ENCODE assay signal across 20 cellular contexts in genomic region chr1:19139711-19140110, GRCh38.
A peak's percentile ranks its signal among the peaks of the same experiment; 100 is the strongest.
DNase-seq lines count a peak whose midpoint lies in the region; ATAC-seq and TF ChIP-seq lines count a peak whose summit lies in the region.
"Had no signal": no experiment of that assay in that cellular context is flagged by ENCODE, and none has a peak within 500 bp of the region (broad histone marks: within the 10 kb centered on the region; RNA-seq: fewer than 3 reads in every experiment).

No MANE protein-coding gene starts in this region.

- peaks cover 84% of the 10 kb centered on the region for H3K36me3 Mint-ChIP-seq in effector memory CD8-positive, alpha-beta T cell (ENCODE audit: insufficient read depth)
- peaks cover 22 to 88% (median 52%) of the 10 kb centered on the region in 5 donors for H3K36me3 Mint-ChIP-seq in naive thymus-derived CD4-positive, alpha-beta T cell

- no peak overlapping the region for H2BK120ac ChIP-seq in mesendoderm (ENCODE audit: low read depth, low read length)

- H3K27ac ChIP-seq in left ventricle myocardium inferior (replicated peaks) (peak overlapping the region; percentile 78), mesendoderm (ENCODE audit: low read depth, low read length) (no peak overlapping the region)
- H3K27ac ChIP-seq in naive thymus-derived CD4-positive, alpha-beta T cell (ENCODE audit: low read depth, low read length) = no peak overlapping the region
- H3K27ac ChIP-seq: prostate gland, WERI-Rb-1 had no signal

- H3K18ac ChIP-seq in mesendoderm (ENCODE audit: low read length) = no peak overlapping the region

- H2BK5ac ChIP-seq in mesendoderm (ENCODE audit: low read length) = no peak overlapping the region

- no peak for ATAC-seq in effector memory CD8-positive, alpha-beta T cell (replicated peaks)
- no peak for ATAC-seq in naive thymus-derived CD4-positive, alpha-beta T cell
- no peak for ATAC-seq in HG03342 (IDR thresholded peaks at IDR 0.05; ENCODE audit: unreplicated experiment)
- ATAC-seq in HG02981 (IDR thresholded peaks at IDR 0.05; ENCODE audit: unreplicated experiment) = no peak
- ATAC-seq: activated CD8-positive, alpha-beta T cell treated with anti-CD3 and anti-CD28 coated beads for 36 hours; natural killer cell had no signal

- no peaks in the 10 kb centered on the region for H3K27me3 Mint-ChIP-seq in effector memory CD8-positive, alpha-beta T cell
- H3K27me3 Mint-ChIP-seq in naive thymus-derived CD4-positive, alpha-beta T cell = no peaks in the 10 kb centered on the region
- H3K27me3 Mint-ChIP-seq: activated CD8-positive, alpha-beta T cell treated with anti-CD3 and anti-CD28 coated beads for 36 hours had no signal

- no peak overlapping the region for H3K4ac ChIP-seq in mesendoderm (ENCODE audit: low read depth, low read length)

- H3K56ac ChIP-seq in mesendoderm (ENCODE audit: low read length) = no peak overlapping the region

- H3K4me2 ChIP-seq in mesendoderm (ENCODE audit: low read length) = no peak overlapping the region
- H3K4me2 ChIP-seq: smooth muscle cell had no signal

- H3K23ac ChIP-seq in mesendoderm (ENCODE audit: low read length) = no peak overlapping the region

- peaks cover 2% of the 10 kb centered on the region for H3K79me1 ChIP-seq in mesendoderm (ENCODE audit: low read length)

- H3K9me3 Mint-ChIP-seq in effector memory CD8-positive, alpha-beta T cell = no peaks in the 10 kb centered on the region
- peaks cover 0 to 4% (median 0%) of the 10 kb centered on the region in 11 donors for H3K9me3 Mint-ChIP-seq in naive thymus-derived CD4-positive, alpha-beta T cell
- H3K9me3 Mint-ChIP-seq: activated CD8-positive, alpha-beta T cell treated with anti-CD3 and anti-CD28 coated beads for 36 hours; natural killer cell had no signal

- H3K4me1 Mint-ChIP-seq in effector memory CD8-positive, alpha-beta T cell (ENCODE audit: low read depth in 2 of 2) = peaks cover 0 to 2% of the 10 kb centered on the region in 2 donors
- H3K4me1 Mint-ChIP-seq in naive thymus-derived CD4-positive, alpha-beta T cell = peaks cover 0 to 5% (median 0%) of the 10 kb centered on the region in 7 donors
- H3K4me1 Mint-ChIP-seq: natural killer cell had no signal

- peaks cover 15% of the 10 kb centered on the region for H3K4me1 ChIP-seq in left ventricle myocardium inferior
- peaks cover 2% of the 10 kb centered on the region for H3K4me1 ChIP-seq in mesendoderm (ENCODE audit: control insufficient read depth, low read depth, low read length)
- no peaks in the 10 kb centered on the region for H3K4me1 ChIP-seq in naive thymus-derived CD4-positive, alpha-beta T cell (ENCODE audit: control insufficient read depth in 2 of 2, insufficient read depth in 2 of 2, low read length in 2 of 2)
- H3K4me1 ChIP-seq: prostate gland had no signal

- POLR2A ChIA-PET in naive thymus-derived CD4-positive, alpha-beta T cell (lab: Charles Lee) = no interaction called here

- no peak overlapping the region for H3K4me3 ChIP-seq in left ventricle myocardium inferior
- no peak overlapping the region for H3K4me3 ChIP-seq in mesendoderm (ENCODE audit: low read length)
- H3K4me3 ChIP-seq in naive thymus-derived CD4-positive, alpha-beta T cell (ENCODE audit: low read length) = no peak overlapping the region
- H3K4me3 ChIP-seq: heart left ventricle, lung, prostate gland, smooth muscle cell had no signal

- H3K9me3 ChIP-seq in left ventricle myocardium inferior (replicated peaks) = no peaks in the 10 kb centered on the region
- no peaks in the 10 kb centered on the region for H3K9me3 ChIP-seq in naive thymus-derived CD4-positive, alpha-beta T cell (ENCODE audit: control insufficient read depth in 2 of 3, low read length in 3 of 3)
- H3K9me3 ChIP-seq: heart left ventricle, prostate gland had no signal

- CTCF ChIA-PET in naive thymus-derived CD4-positive, alpha-beta T cell (lab: Charles Lee) = interaction anchor here (0.9 kb wide), 1 partner anchor 255 kb away, joined by 3 read pairs; no protein-coding TSS in a partner anchor

- H2BK15ac ChIP-seq in mesendoderm (replicated peaks; ENCODE audit: low read depth) = no peak overlapping the region

- intact Hi-C loops in left ventricle myocardium inferior (cut with micrococcal nuclease) (no loop called here), cardiac septum (cut with DNase I) (no loop called here)
- intact Hi-C loops in naive thymus-derived CD4-positive, alpha-beta T cell (cut with micrococcal nuclease) = no loop called here

- no peak overlapping the region for H2AK5ac ChIP-seq in mesendoderm (ENCODE audit: low read length)

- WGBS in mesendoderm (ENCODE audit: extremely low coverage, insufficient coverage, low lambda C conversion rate) = no CpG with 5 or more reads among the region's 3 CpGs

- H3K4me3 Mint-ChIP-seq in effector memory CD8-positive, alpha-beta T cell = no peak overlapping the region
- no peak overlapping the region for H3K4me3 Mint-ChIP-seq in naive thymus-derived CD4-positive, alpha-beta T cell
- H3K4me3 Mint-ChIP-seq: activated CD8-positive, alpha-beta T cell treated with anti-CD3 and anti-CD28 coated beads for 36 hours; natural killer cell; T-helper 1 cell treated with Interleukin-12 subunit alpha and Interleukin-12 subunit beta and Interleukin-4 antibody, amounts not matched to agents 30 μg/mL and 1 μg/mL, for 36 hours had no signal

- DNase-seq in left ventricle myocardium inferior (no peak), cardiac septum (ENCODE audit: low spot score) (no peak), mesendoderm (peak; percentile 60), NCI-H345 treated with DMSO at 0.1 percent for 48 hours (lab: John Stamatoyannopoulos, UW; ENCODE audit: unreplicated experiment) (no peak)
- no peak for DNase-seq in effector memory CD8-positive, alpha-beta T cell
- DNase-seq in naive thymus-derived CD4-positive, alpha-beta T cell = no peak
- DNase-seq: activated CD8-positive, alpha-beta T cell treated with anti-CD3 and anti-CD28 coated beads for 36 hours; activated T-cell treated with anti-CD3 and anti-CD28 coated beads, Interleukin-2, amount 50 U/mL, for 1 hour; effector memory CD4-positive, alpha-beta T cell; natural killer cell; NCI-H748 treated with DMSO at 0.1 percent for 48 hours; stimulated activated CD4-positive, alpha-beta T cell treated with anti-CD3 and anti-CD28 coated beads, Interleukin-4, amount 100 ng/mL, for 4 hours; WERI-Rb-1 had no signal

- no peaks in the 10 kb centered on the region for H3K79me2 ChIP-seq in mesendoderm (ENCODE audit: control insufficient read depth, insufficient read depth, low read length)

- no peak overlapping the region for H4K5ac ChIP-seq in mesendoderm (ENCODE audit: low read length)

- H3K36me3 ChIP-seq in left ventricle myocardium inferior (peaks cover 97% of the 10 kb centered on the region), mesendoderm (ENCODE audit: control insufficient read depth, insufficient read depth, low read length) (peaks cover 32% of the 10 kb centered on the region)
- H3K36me3 ChIP-seq in naive thymus-derived CD4-positive, alpha-beta T cell (ENCODE audit: control insufficient read depth in 2 of 3, insufficient read depth in 3 of 3, low read length in 3 of 3) = peaks cover 23 to 97% (median 30%) of the 10 kb centered on the region in 3 experiments

- no peak overlapping the region for H4K8ac ChIP-seq in mesendoderm (ENCODE audit: low read depth, low read length)

- H3K27ac Mint-ChIP-seq in effector memory CD8-positive, alpha-beta T cell = peak overlapping the region; percentile 53 to 83
- H3K27ac Mint-ChIP-seq in naive thymus-derived CD4-positive, alpha-beta T cell = peak overlapping the region in 1 of 9 donors; percentile 59
- H3K27ac Mint-ChIP-seq: activated CD8-positive, alpha-beta T cell treated with anti-CD3 and anti-CD28 coated beads for 36 hours; T-helper 1 cell treated with Interleukin-12 subunit alpha and Interleukin-12 subunit beta and Interleukin-4 antibody, amounts not matched to agents 30 μg/mL and 1 μg/mL, for 36 hours had no signal

- no peaks in the 10 kb centered on the region for H3K27me3 ChIP-seq in left ventricle myocardium inferior (ENCODE audit: low read depth)
- no peaks in the 10 kb centered on the region for H3K27me3 ChIP-seq in mesendoderm (ENCODE audit: insufficient read depth, low read length, poor library complexity)
- H3K27me3 ChIP-seq in naive thymus-derived CD4-positive, alpha-beta T cell (ENCODE audit: control insufficient read depth in 2 of 2, insufficient read depth in 2 of 2, low read length in 2 of 2) = no peaks in the 10 kb centered on the region
- H3K27me3 ChIP-seq: heart left ventricle had no signal

- H3K9ac ChIP-seq in mesendoderm (ENCODE audit: low read length) = no peak overlapping the region

- no peak for TF ChIP-seq CTCF in left ventricle myocardium inferior (IDR thresholded peaks at IDR 0.05; ENCODE audit: borderline replicate concordance)
